In the genomic region with DNA sequence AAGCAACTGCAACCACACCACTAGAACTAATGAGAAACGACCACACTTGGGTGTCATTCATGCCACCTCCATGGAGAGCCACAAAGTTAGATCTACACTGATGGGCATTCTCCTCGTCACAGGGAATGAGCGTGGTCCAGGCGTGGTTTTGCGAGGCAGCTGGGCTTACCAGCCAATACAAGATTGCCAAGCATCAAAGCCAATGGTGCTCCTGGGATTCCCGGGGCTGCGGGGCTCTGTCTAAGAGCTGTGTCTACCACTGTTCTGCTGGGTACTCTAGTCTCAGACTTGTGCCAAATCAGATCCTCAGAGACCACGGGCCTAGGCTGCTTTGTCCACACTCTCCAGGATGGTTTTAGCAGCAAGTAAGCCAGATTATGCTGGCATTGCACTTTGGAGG, we compare ENCODE assay signal across 1 cellular context.
TF ChIP-seq lines count a peak whose summit lies in the region.

No MANE protein-coding gene starts in this region.

TF ChIP-seq in GM12878, 131 proteins besides CTCF, POLR2A, EP300 and RAD21 (continued from another document):
- TF ChIP-seq, protein P1, sequence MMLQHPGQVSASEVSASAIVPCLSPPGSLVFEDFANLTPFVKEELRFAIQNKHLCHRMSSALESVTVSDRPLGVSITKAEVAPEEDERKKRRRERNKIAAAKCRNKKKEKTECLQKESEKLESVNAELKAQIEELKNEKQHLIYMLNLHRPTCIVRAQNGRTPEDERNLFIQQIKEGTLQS (IDR thresholded peaks at IDR 0.05; ENCODE audit: borderline replicate concordance, extremely low read depth, low read depth, low read length), result no peak
- TF ChIP-seq ZNF24 (IDR thresholded peaks at IDR 0.05), result no peak
- TF ChIP-seq POLR2AphosphoS5 (IDR thresholded peaks at IDR 0.05; ENCODE audit: low read length), result no peak
- TF ChIP-seq RAD51 (IDR thresholded peaks at IDR 0.05), result no peak
- no peak for TF ChIP-seq ASH2L (IDR thresholded peaks at IDR 0.05; ENCODE audit: borderline replicate concordance, low read depth)
- no peak for TF ChIP-seq GABPA (IDR thresholded peaks at IDR 0.05; ENCODE audit: low read depth)
- no peak for TF ChIP-seq SMARCA5 (IDR thresholded peaks at IDR 0.05)
- TF ChIP-seq JUNB (IDR thresholded peaks at IDR 0.05), result no peak
- TF ChIP-seq TBL1XR1 (IDR thresholded peaks at IDR 0.05; ENCODE audit: low read depth, low read length), result no peak
- TF ChIP-seq FOS (IDR thresholded peaks at IDR 0.05; ENCODE audit: borderline replicate concordance, extremely low read depth, insufficient read length), result no peak
- TF ChIP-seq RELA (IDR thresholded peaks at IDR 0.05; ENCODE audit: borderline replicate concordance, partially characterized antibody), result no peak
- TF ChIP-seq CHD4 (IDR thresholded peaks at IDR 0.05), result no peak
- TF ChIP-seq YY1 (IDR thresholded peaks at IDR 0.05; ENCODE audit: low read depth, low read length), result no peak
- TF ChIP-seq NFIC (IDR thresholded peaks at IDR 0.05; ENCODE audit: low read depth, low read length), result no peak
- TF ChIP-seq, protein P2, sequence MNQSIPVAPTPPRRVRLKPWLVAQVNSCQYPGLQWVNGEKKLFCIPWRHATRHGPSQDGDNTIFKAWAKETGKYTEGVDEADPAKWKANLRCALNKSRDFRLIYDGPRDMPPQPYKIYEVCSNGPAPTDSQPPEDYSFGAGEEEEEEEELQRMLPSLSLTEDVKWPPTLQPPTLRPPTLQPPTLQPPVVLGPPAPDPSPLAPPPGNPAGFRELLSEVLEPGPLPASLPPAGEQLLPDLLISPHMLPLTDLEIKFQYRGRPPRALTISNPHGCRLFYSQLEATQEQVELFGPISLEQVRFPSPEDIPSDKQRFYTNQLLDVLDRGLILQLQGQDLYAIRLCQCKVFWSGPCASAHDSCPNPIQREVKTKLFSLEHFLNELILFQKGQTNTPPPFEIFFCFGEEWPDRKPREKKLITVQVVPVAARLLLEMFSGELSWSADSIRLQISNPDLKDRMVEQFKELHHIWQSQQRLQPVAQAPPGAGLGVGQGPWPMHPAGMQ (IDR thresholded peaks at IDR 0.05; ENCODE audit: borderline replicate concordance), result no peak
- TF ChIP-seq IKZF1 (conservative IDR thresholded peaks at IDR 0.05), result no peak
- no peak for TF ChIP-seq NR2F1 (conservative IDR thresholded peaks at IDR 0.05)
